9 cellular contexts compared by ENCODE assay signal in the genomic region with DNA sequence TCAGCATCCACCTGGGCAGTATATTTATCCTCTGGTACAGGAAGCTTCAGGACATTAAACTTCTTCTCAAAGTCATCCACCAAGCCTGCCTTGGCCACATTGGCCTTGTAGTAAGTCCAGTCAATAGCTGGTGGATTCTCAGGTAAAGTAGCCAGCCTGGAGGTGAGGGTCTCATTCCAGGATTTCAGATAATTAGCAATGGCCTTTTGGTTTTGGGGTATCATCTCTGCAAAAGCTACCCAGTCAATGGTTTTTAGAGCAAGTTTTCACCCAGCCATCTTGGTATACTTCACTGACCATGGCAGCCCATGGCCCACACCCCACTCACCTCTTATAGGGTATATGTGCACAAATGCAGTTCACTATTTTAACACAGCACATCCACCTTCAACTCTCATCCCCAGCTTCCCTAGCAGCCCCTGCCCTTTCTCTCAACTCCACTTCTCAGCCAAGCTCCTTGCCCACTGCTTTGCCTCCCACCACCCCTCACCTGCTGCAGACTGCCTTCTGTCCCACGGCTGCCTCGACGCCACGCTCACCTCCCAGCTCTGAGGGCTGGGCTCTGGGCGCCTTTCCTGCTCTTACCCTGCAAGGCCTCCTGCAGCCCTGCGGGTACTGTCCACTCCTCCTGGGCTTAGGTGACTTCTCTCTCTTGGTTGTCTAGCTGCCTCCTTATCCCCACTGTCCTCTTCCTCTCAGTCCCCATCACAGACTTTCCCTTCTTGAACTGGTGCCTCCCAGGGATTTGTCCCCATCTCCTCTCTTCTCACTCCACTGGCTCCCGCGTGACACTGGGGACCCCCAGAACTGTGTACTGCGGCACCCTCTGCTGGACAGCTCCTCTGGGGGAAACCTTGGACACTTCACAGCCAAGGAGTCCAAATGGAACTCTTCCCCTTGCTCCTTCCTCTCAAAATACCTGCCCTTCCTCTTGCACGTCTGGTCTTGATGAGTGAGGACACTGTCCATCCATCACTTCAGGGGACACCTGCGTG. TPM values are rescaled to one million over a fixed set of nuclear protein-coding genes. Genes with fewer than 3 reads are reported as not detected.
DNase-seq lines count a peak whose midpoint lies in the region; ATAC-seq and TF ChIP-seq lines count a peak whose summit lies in the region.
"Had no signal": no experiment of that assay in that cellular context is flagged by ENCODE, and none has a peak within 500 bp of the region (broad histone marks: within the 10 kb centered on the region; RNA-seq: fewer than 3 reads in every experiment).

No MANE protein-coding gene starts in this region.

- H3K4me1 Mint-ChIP-seq in glutamatergic neuron (ENCODE audit: low read depth, unreplicated experiment) = no peaks in the 10 kb centered on the region

- 0 out of 3 replicates have a peak, but pooled peaks have one; percentile 28 for ATAC-seq in RWPE2 (ENCODE audit: low read depth)
- no peak for ATAC-seq in gastroesophageal sphincter

- WGBS in gastroesophageal sphincter (ENCODE audit: low coverage in 1 of 2), 2 donors = 46 to 49% methylated on average over 7 to 11 of the region's 11 CpGs
- 64 to 74% methylated on average over 10 to 11 of the region's 11 CpGs for WGBS in esophagus squamous epithelium, 2 donors

- H3K9me3 Mint-ChIP-seq in glutamatergic neuron (ENCODE audit: unreplicated experiment) = no peaks in the 10 kb centered on the region

- peaks cover 31% of the 10 kb centered on the region for H3K27me3 ChIP-seq in AG04450 (ENCODE audit: control insufficient read depth, insufficient read depth, low read length)
- peaks cover 15% of the 10 kb centered on the region for H3K27me3 ChIP-seq in RWPE2 (ENCODE audit: insufficient read depth, poor library complexity, severe bottlenecking)
- peaks cover 37% of the 10 kb centered on the region for H3K27me3 ChIP-seq in gastroesophageal sphincter
- H3K27me3 ChIP-seq in esophagus squamous epithelium = peaks cover 0 to 31% (median 0%) of the 10 kb centered on the region in 4 donors

- CTCF ChIA-PET in AG04450 (lab: Charles Lee) = interaction anchor here (1.8 to 3.2 kb wide), 2 partner anchors 17 to 43 kb away, joined by 6 to 15 read pairs; no protein-coding TSS in a partner anchor

- H3K27ac Mint-ChIP-seq in glutamatergic neuron (ENCODE audit: unreplicated experiment) = no peak overlapping the region

- H3K4me3 ChIP-seq in AG04450 (ENCODE audit: low read depth, low read length) = no peak overlapping the region
- no peak overlapping the region for H3K4me3 ChIP-seq in GM12864 (ENCODE audit: low read depth, low read length)
- no peak overlapping the region for H3K4me3 ChIP-seq in RWPE2 (ENCODE audit: severe bottlenecking)
- H3K4me3 ChIP-seq in foreskin fibroblast (ENCODE audit: low read depth in 1 of 2, low read length in 2 of 2) = no peak overlapping the region
- no peak overlapping the region for H3K4me3 ChIP-seq in gastroesophageal sphincter
- no peak overlapping the region for H3K4me3 ChIP-seq in esophagus squamous epithelium

- no peaks in the 10 kb centered on the region for H3K4me1 ChIP-seq in RWPE2 (ENCODE audit: insufficient read depth, poor library complexity, severe bottlenecking)
- no peaks in the 10 kb centered on the region for H3K4me1 ChIP-seq in gastroesophageal sphincter
- peaks cover 0 to 42% (median 5%) of the 10 kb centered on the region in 3 donors for H3K4me1 ChIP-seq in esophagus squamous epithelium

- H3K27me3 Mint-ChIP-seq in glutamatergic neuron (ENCODE audit: unreplicated experiment) = peaks cover 3% of the 10 kb centered on the region

- H3K27ac ChIP-seq in AG04450 (ENCODE audit: low read depth, low read length) (no peak overlapping the region), RWPE2 (ENCODE audit: poor library complexity, severe bottlenecking) (no peak overlapping the region), gastroesophageal sphincter (no peak overlapping the region), esophagus squamous epithelium (peak overlapping the region in 1 of 4 donors; percentile 44)

- no peaks in the 10 kb centered on the region for H3K36me3 ChIP-seq in RWPE2 (ENCODE audit: low read depth)
- no peaks in the 10 kb centered on the region for H3K36me3 ChIP-seq in gastroesophageal sphincter
- no peaks in the 10 kb centered on the region for H3K36me3 ChIP-seq in esophagus squamous epithelium

- intact Hi-C loops in esophagus squamous epithelium (cut with DNase I) = no loop called here

- peaks cover 4% of the 10 kb centered on the region for H3K36me3 Mint-ChIP-seq in glutamatergic neuron (ENCODE audit: unreplicated experiment)

- H3K9me3 ChIP-seq in AG04450 (ENCODE audit: control insufficient read depth, insufficient read depth, low read length) (no peaks in the 10 kb centered on the region), RWPE2 (ENCODE audit: severe bottlenecking) (no peaks in the 10 kb centered on the region), gastroesophageal sphincter (no peaks in the 10 kb centered on the region), esophagus squamous epithelium (peaks cover 0 to 5% (median 0%) of the 10 kb centered on the region in 3 donors)

- POLR2A ChIA-PET in AG04450 (lab: Yijun Ruan, JAX) = no interaction called here

- no peak overlapping the region for H3K4me3 Mint-ChIP-seq in glutamatergic neuron (ENCODE audit: unreplicated experiment)

- TF ChIP-seq CTCF in AG04450 (IDR thresholded peaks at IDR 0.05; ENCODE audit: low read depth, low read length) = peak; percentile 24; the same call in 1 of the 2 replicates
- TF ChIP-seq CTCF in GM12864 (IDR thresholded peaks at IDR 0.05; ENCODE audit: low read depth, low read length, missing control alignments) = peak; percentile 34
- TF ChIP-seq CTCF in RWPE2 (IDR thresholded peaks at IDR 0.05; ENCODE audit: poor library complexity, severe bottlenecking) = no peak
- TF ChIP-seq CTCF in foreskin fibroblast (IDR thresholded peaks at IDR 0.05; ENCODE audit: low read depth, low read length) = peak; percentile 2
- peak in 2 of 4 experiments; percentile 10 to 23 for TF ChIP-seq CTCF in gastroesophageal sphincter (IDR thresholded peaks at IDR 0.05)
- TF ChIP-seq CTCF in glutamatergic neuron (IDR thresholded peaks at IDR 0.05; ENCODE audit: partially characterized antibody, unreplicated experiment) = no peak
- TF ChIP-seq CTCF in esophagus squamous epithelium (IDR thresholded peaks at IDR 0.05) = peak in 1 of 6 experiments; percentile 6

- DNase-seq in AG04450 (ENCODE audit: low read depth, low spot score) (no peak), GM12864 (ENCODE audit: low read depth) (no peak), RWPE2 (ENCODE audit: low spot score) (no peak), foreskin fibroblast (peak in 1 of 2 donors; percentile 21), glutamatergic neuron (no peak), esophagus squamous epithelium (lab: John Stamatoyannopoulos, UW) (no peak), HPDE6-E6E7 (ENCODE audit: extremely low spot score) (no peak)
- DNase-seq: NCI-H446 treated with DMSO at 0.1 percent for 48 hours had no signal

- TF ChIP-seq POLR2A in gastroesophageal sphincter (IDR thresholded peaks at IDR 0.05) (no peak), esophagus squamous epithelium (IDR thresholded peaks at IDR 0.05) (no peak)

- TF ChIP-seq EP300 in gastroesophageal sphincter (IDR thresholded peaks at IDR 0.05) = no peak

RNA-seq across cellular contexts. Expression of a gene that starts 1.7 kb away (rescaled TPM):
- not detected in 2 replicates for polyA plus RNA-seq in AG04450 (2011; rRNA removed)
- polyA minus RNA-seq in AG04450 (2011; rRNA and poly(A)+ RNA removed) = not detected in 2 replicates
- total RNA-seq in gastroesophageal sphincter (1 to 10 TPM in 1 of 4 donors, under 1 TPM in 2, not detected in 1; 0.31 to 1.3 (median 0.58) TPM), glutamatergic neuron (ENCODE audit: unreplicated experiment) (not detected), esophagus squamous epithelium (10 to 100 TPM in 3 of 4 donors, 1 to 10 TPM in 1; 6.7 to 36.1 (median 15.6) TPM)

RNA-seq across cellular contexts. Expression of a gene that starts 33.6 kb away (rescaled TPM):
- polyA plus RNA-seq in AG04450 (2011; rRNA removed) = not detected in 2 replicates
- polyA minus RNA-seq in AG04450 (2011; rRNA and poly(A)+ RNA removed) = not detected in 2 replicates
- total RNA-seq in gastroesophageal sphincter = not detected
- total RNA-seq in glutamatergic neuron (ENCODE audit: unreplicated experiment) = not detected
- total RNA-seq in esophagus squamous epithelium = under 1 TPM in 1 of 4 donors, not detected in 3; 0.97 TPM

RNA-seq across cellular contexts. Expression of a gene that starts 47.6 kb away (rescaled TPM):
- not detected in 2 replicates for polyA plus RNA-seq in AG04450 (2011; rRNA removed)
- not detected in 2 replicates for polyA minus RNA-seq in AG04450 (2011; rRNA and poly(A)+ RNA removed)
- total RNA-seq in gastroesophageal sphincter (under 1 TPM in 2 of 4 donors, not detected in 2; 0.12 to 0.40 TPM), glutamatergic neuron (ENCODE audit: unreplicated experiment) (not detected), esophagus squamous epithelium (not detected)

Comparison
In these comparisons a context has a peak if more than half of its experiments do, and no peak if none do; other contexts are left out.
1. CTCF ChIP-seq: peak in AG04450 (single experiment), GM12864 (single experiment) and foreskin fibroblast (single experiment); none in RWPE2 (single experiment) and glutamatergic neuron (single experiment).